8 cellular contexts compared by ENCODE assay signal in the genomic region with DNA sequence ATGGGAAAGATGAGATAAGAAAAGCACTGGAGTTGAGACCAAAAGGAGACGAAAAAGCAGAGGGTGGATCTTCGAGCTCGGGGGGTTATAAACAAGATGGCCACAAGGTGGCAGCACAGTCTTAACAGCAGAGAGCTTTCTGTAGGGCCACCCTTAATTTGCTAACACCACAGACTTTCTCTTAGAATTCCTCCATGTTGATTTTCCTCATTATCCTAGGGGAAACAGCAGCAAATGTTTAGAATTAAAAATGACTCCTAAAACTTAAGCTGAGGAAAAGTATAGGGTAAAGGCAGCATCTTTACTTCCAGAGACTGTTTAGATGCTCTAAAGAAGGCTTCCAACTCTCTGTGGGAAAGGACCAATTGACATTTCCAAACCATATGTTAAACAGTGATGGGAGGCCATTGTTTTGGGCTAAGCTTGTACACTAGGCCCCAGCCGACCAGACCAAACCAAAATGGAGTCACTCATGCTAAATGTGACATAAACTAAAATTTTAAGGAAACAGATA. TPM values are rescaled to one million over a fixed set of nuclear protein-coding genes. Genes with fewer than 3 reads are reported as not detected.
DNase-seq lines count a peak whose midpoint lies in the region; ATAC-seq and TF ChIP-seq lines count a peak whose summit lies in the region.

No MANE protein-coding gene starts in this region.

- no peak for TF ChIP-seq EP300 in neural cell (conservative IDR thresholded peaks at IDR 0.05; ENCODE audit: poor library complexity, severe bottlenecking)

- H3F3A ChIP-seq in neural cell (ENCODE audit: insufficient read depth, low read length, poor library complexity, severe bottlenecking) = no peaks in the 10 kb centered on the region

- peaks cover 33% of the 10 kb centered on the region for H3K4me1 Mint-ChIP-seq in activated T-cell treated with anti-CD3 and anti-CD28 coated beads, Interleukin-2, amount 50 U/mL, for 24 hours (ENCODE audit: low read depth)
- peaks cover 41% of the 10 kb centered on the region for H3K4me1 Mint-ChIP-seq in stimulated activated naive CD8-positive, alpha-beta T cell treated with anti-CD3 and anti-CD28 coated beads, Interleukin-15, amount 100 ng/mL, for 72 hours

- no peaks in the 10 kb centered on the region for H3K9me3 Mint-ChIP-seq in activated T-cell treated with anti-CD3 and anti-CD28 coated beads, Interleukin-2, amount 50 U/mL, for 24 hours
- no peaks in the 10 kb centered on the region for H3K9me3 Mint-ChIP-seq in stimulated activated naive CD8-positive, alpha-beta T cell treated with anti-CD3 and anti-CD28 coated beads, Interleukin-15, amount 100 ng/mL, for 72 hours

- no peaks in the 10 kb centered on the region for H3K79me2 ChIP-seq in neural cell (replicated peaks; ENCODE audit: insufficient read depth, low read length)

- no peaks in the 10 kb centered on the region for H3K27me3 Mint-ChIP-seq in activated T-cell treated with anti-CD3 and anti-CD28 coated beads, Interleukin-2, amount 50 U/mL, for 24 hours
- H3K27me3 Mint-ChIP-seq in stimulated activated naive CD8-positive, alpha-beta T cell treated with anti-CD3 and anti-CD28 coated beads, Interleukin-15, amount 100 ng/mL, for 72 hours = peaks cover 2% of the 10 kb centered on the region

- H3K9me3 ChIP-seq in neural cell (ENCODE audit: low read length) = no peaks in the 10 kb centered on the region

- no peak overlapping the region for H3K9ac ChIP-seq in neural cell (ENCODE audit: low read length)

- H3K36me3 ChIP-seq in neural cell (ENCODE audit: insufficient read depth, low read length) = no peaks in the 10 kb centered on the region

- no peak overlapping the region for H3K4me3 ChIP-seq in neural cell (ENCODE audit: low read length)

- no peak overlapping the region for H3K4me2 ChIP-seq in neural cell (ENCODE audit: low read length)

- H3K27ac Mint-ChIP-seq in activated T-cell treated with anti-CD3 and anti-CD28 coated beads, Interleukin-2, amount 50 U/mL, for 24 hours = no peak overlapping the region
- no peak overlapping the region for H3K27ac Mint-ChIP-seq in stimulated activated naive CD8-positive, alpha-beta T cell treated with anti-CD3 and anti-CD28 coated beads, Interleukin-15, amount 100 ng/mL, for 72 hours

- no peaks in the 10 kb centered on the region for H3K9me2 ChIP-seq in neural cell (ENCODE audit: insufficient read depth, low read length)

- DNase-seq in Ammon's horn (ENCODE audit: low spot score) = peak; percentile 92
- peak; percentile 58 for DNase-seq in KG1 (lab: John Stamatoyannopoulos, UW)
- DNase-seq in OCI-M2 (lab: John Stamatoyannopoulos, UW; ENCODE audit: unreplicated experiment) = peak; percentile 27
- DNase-seq in activated T-cell treated with anti-CD3 and anti-CD28 coated beads, Interleukin-2, amount 50 U/mL, for 24 hours = peak; percentile 78
- peak; percentile 72 for DNase-seq in fibroblast of gingiva (ENCODE audit: low read depth)
- peak; percentile 60 to 64 for DNase-seq in stimulated activated naive CD8-positive, alpha-beta T cell treated with anti-CD3 and anti-CD28 coated beads, Interleukin-15, amount 100 ng/mL, for 72 hours

- no peaks in the 10 kb centered on the region for H4K20me1 ChIP-seq in neural cell (ENCODE audit: insufficient read depth)

- TF ChIP-seq RAD21 in neural cell (conservative IDR thresholded peaks at IDR 0.05) = peak; percentile 87

- H3K27ac ChIP-seq in neural cell (ENCODE audit: low read length) = no peak overlapping the region

- peak; percentile 52 for ATAC-seq in GM19324 (IDR thresholded peaks at IDR 0.05; ENCODE audit: low FRiP score, unreplicated experiment)
- ATAC-seq in stimulated activated naive CD8-positive, alpha-beta T cell treated with anti-CD3 and anti-CD28 coated beads, Interleukin-15, amount 100 ng/mL, for 72 hours = no peak

- no peaks in the 10 kb centered on the region for H3K36me3 Mint-ChIP-seq in activated T-cell treated with anti-CD3 and anti-CD28 coated beads, Interleukin-2, amount 50 U/mL, for 24 hours (ENCODE audit: low read depth)

- H3K27me3 ChIP-seq in neural cell (ENCODE audit: insufficient read depth, low read depth, low read length) = no peaks in the 10 kb centered on the region

- TF ChIP-seq CTCF in neural cell (IDR thresholded peaks at IDR 0.05; ENCODE audit: poor library complexity, severe bottlenecking) = peak; percentile 89

- no peak overlapping the region for H2AFZ ChIP-seq in neural cell (ENCODE audit: low read depth, low read length)

- no peak overlapping the region for H3K4me3 Mint-ChIP-seq in activated T-cell treated with anti-CD3 and anti-CD28 coated beads, Interleukin-2, amount 50 U/mL, for 24 hours
- no peak overlapping the region for H3K4me3 Mint-ChIP-seq in stimulated activated naive CD8-positive, alpha-beta T cell treated with anti-CD3 and anti-CD28 coated beads, Interleukin-15, amount 100 ng/mL, for 72 hours

TF ChIP-seq in neural cell, 6 proteins besides CTCF, POLR2A, EP300 and RAD21:
- TF ChIP-seq EZH2 (IDR thresholded peaks at IDR 0.05; ENCODE audit: borderline replicate concordance, insufficient read depth, low read length, poor library complexity, severe bottlenecking) = no peak
- TF ChIP-seq SMC3 (conservative IDR thresholded peaks at IDR 0.05; ENCODE audit: poor library complexity) = peak; percentile 89

RNA-seq across cellular contexts. Expression of a gene that starts 2.5 kb away (rescaled TPM):
- polyA plus RNA-seq in neural cell = not detected in 2 replicates
- polyA minus RNA-seq in neural cell = not detected in 2 replicates

RNA-seq across cellular contexts. Expression of a gene that starts 20.0 kb away (rescaled TPM):
- polyA plus RNA-seq in neural cell = 179 and 197 TPM in 2 replicates
- polyA minus RNA-seq in neural cell = 112 and 124 TPM in 2 replicates

Comparison
In these comparisons a context has a peak if more than half of its experiments do, and no peak if none do; other contexts are left out.
1. DNase-seq: peak in every context shown above with its lines; median percentile 92 in Ammon's horn; 78 in activated T-cell treated with anti-CD3 and anti-CD28 coated beads, Interleukin-2, amount 50 U/mL, for 24 hours; 72 in fibroblast of gingiva; 62 in stimulated activated naive CD8-positive, alpha-beta T cell treated with anti-CD3 and anti-CD28 coated beads, Interleukin-15, amount 100 ng/mL, for 72 hours; 58 in KG1; 27 in OCI-M2.